Comparison of ENCODE assay signal across 11 cellular contexts in genomic region chrX:71637848-71638247, GRCh38. TPM values are rescaled to one million over a fixed set of nuclear protein-coding genes. Genes with fewer than 3 reads are reported as not detected.
DNase-seq lines count a peak whose midpoint lies in the region; ATAC-seq, FAIRE-seq and TF ChIP-seq lines count a peak whose summit lies in the region.
"Had no signal": no experiment of that assay in that cellular context is flagged by ENCODE, and none has a peak within 500 bp of the region (broad histone marks: within the 10 kb centered on the region; RNA-seq: fewer than 3 reads in every experiment).

No MANE protein-coding gene starts in this region.

- H3K27ac ChIP-seq in Peyer's patch (peak overlapping the region in 3 of 4 donors; percentile 32 to 47 (median 39)), gastroesophageal sphincter (peak overlapping the region; percentile 46 to 59 (median 48)), SJCRH30 (no peak overlapping the region), pancreas (no peak overlapping the region), left lung (no peak overlapping the region)

- peak; percentile 42 for DNase-seq in AG10803 (ENCODE audit: low read depth)
- no peak for DNase-seq in Peyer's patch
- DNase-seq in SJCRH30, result no peak
- DNase-seq in pancreas, result no peak
- no peak for DNase-seq in NCI-H1105 (lab: John Stamatoyannopoulos, UW)
- DNase-seq in left lung, result no peak
- DNase-seq: H7; hippocampal formation; stimulated activated naive CD4-positive, alpha-beta T cell had no signal

- WGBS in gastroesophageal sphincter (ENCODE audit: low coverage in 1 of 2), 2 donors, result 21 to 35% methylated on average over 2 to 3 of the region's 4 CpGs
- WGBS in pancreas, 2 donors, result 67 to 81% methylated on average over 4 of the region's 4 CpGs

- H3K4me1 ChIP-seq in Peyer's patch (no peaks in the 10 kb centered on the region), gastroesophageal sphincter (peaks cover 0 to 16% (median 0%) of the 10 kb centered on the region in 3 donors), SJCRH30 (no peaks in the 10 kb centered on the region), pancreas (no peaks in the 10 kb centered on the region), left lung (no peaks in the 10 kb centered on the region)

- intact Hi-C loops in pancreas (cut with DNase I), result no loop called here
- intact Hi-C loops in left lung (cut with DNase I), result no loop called here

- TF ChIP-seq POLR2A in Peyer's patch (IDR thresholded peaks at IDR 0.05) (no peak), gastroesophageal sphincter (IDR thresholded peaks at IDR 0.05) (no peak)

- ATAC-seq in GM19455 (IDR thresholded peaks at IDR 0.05; ENCODE audit: unreplicated experiment) (peak; percentile 52), gastroesophageal sphincter (peak; percentile 35), pancreas (no peak), left lung (no peak)

- no peak for TF ChIP-seq EP300 in gastroesophageal sphincter (IDR thresholded peaks at IDR 0.05)

- H3K27me3 ChIP-seq in Peyer's patch, result no peaks in the 10 kb centered on the region
- no peaks in the 10 kb centered on the region for H3K27me3 ChIP-seq in gastroesophageal sphincter
- no peaks in the 10 kb centered on the region for H3K27me3 ChIP-seq in SJCRH30
- no peaks in the 10 kb centered on the region for H3K27me3 ChIP-seq in pancreas
- H3K27me3 ChIP-seq in left lung, result no peaks in the 10 kb centered on the region

- no peaks in the 10 kb centered on the region for H3K36me3 ChIP-seq in Peyer's patch
- no peaks in the 10 kb centered on the region for H3K36me3 ChIP-seq in gastroesophageal sphincter
- H3K36me3 ChIP-seq in SJCRH30, result no peaks in the 10 kb centered on the region
- no peaks in the 10 kb centered on the region for H3K36me3 ChIP-seq in pancreas
- H3K36me3 ChIP-seq in left lung, result no peaks in the 10 kb centered on the region

- H3K4me3 ChIP-seq in AG10803 (ENCODE audit: low read length) (peak overlapping the region; percentile 26), Peyer's patch (no peak overlapping the region), gastroesophageal sphincter (no peak overlapping the region), SJCRH30 (no peak overlapping the region), pancreas (no peak overlapping the region), left lung (no peak overlapping the region)

- FAIRE-seq in pancreas (lab: Jason Lieb, UNC), result no peak

- TF ChIP-seq CTCF in AG10803 (conservative IDR thresholded peaks at IDR 0.05; ENCODE audit: low read length) (no peak), Peyer's patch (IDR thresholded peaks at IDR 0.05) (no peak), gastroesophageal sphincter (IDR thresholded peaks at IDR 0.05) (no peak), pancreas (IDR thresholded peaks at IDR 0.05) (no peak), left lung (IDR thresholded peaks at IDR 0.05) (no peak)

- H3K9me3 ChIP-seq in Peyer's patch (no peaks in the 10 kb centered on the region), gastroesophageal sphincter (no peaks in the 10 kb centered on the region), SJCRH30 (replicated peaks) (no peaks in the 10 kb centered on the region), pancreas (no peaks in the 10 kb centered on the region), left lung (no peaks in the 10 kb centered on the region)

RNA-seq across cellular contexts. Expression of gene CXCR3, which starts 19.5 kb away (rescaled TPM):
- total RNA-seq in Peyer's patch (1 to 10 TPM in 3 of 4 donors, not detected in 1; 4.4 to 9.2 (median 8.4) TPM), gastroesophageal sphincter (under 1 TPM in 1 of 4 donors, not detected in 3; 0.54 TPM), pancreas (under 1 TPM in 4 of 6 donors, not detected in 2; 0.23 to 0.52 (median 0.31) TPM), left lung (1 to 10 TPM in 1 of 2 donors, under 1 TPM in 1; 0.50 to 1.7 TPM)
- total RNA-seq in SJCRH30 (2014; rRNA removed; shearing (Covaris generic)), result not detected in 2 replicates
- polyA plus RNA-seq in pancreas, result under 1 TPM in 1 of 2 donors, not detected in 1; 0.11 TPM
- total RNA-seq: H7 had no signal

RNA-seq across cellular contexts. Expression of gene GCNA, which starts 59.6 kb away (rescaled TPM):
- 10 to 100 TPM in 1 of 4 donors, 1 to 10 TPM in 3; 3.0 to 15.7 (median 4.9) TPM for total RNA-seq in Peyer's patch
- total RNA-seq in gastroesophageal sphincter, result 1 to 10 TPM in 3 of 4 donors, under 1 TPM in 1; 0.89 to 2.6 (median 1.6) TPM
- total RNA-seq in SJCRH30 (2014; rRNA removed; shearing (Covaris generic)), result 0.26 and 0.48 TPM in 2 replicates
- total RNA-seq in pancreas, result 1 to 10 TPM in 2 of 6 donors, under 1 TPM in 4; 0.63 to 2.0 (median 0.89) TPM
- polyA plus RNA-seq in pancreas, result 1 to 10 TPM; 1.5 to 3.1 TPM
- 1 to 10 TPM in 1 of 2 donors, under 1 TPM in 1; 0.64 to 3.2 TPM for total RNA-seq in left lung

Comparison
In these comparisons a context has a peak if more than half of its experiments do, and no peak if none do; other contexts are left out.
1. ATAC-seq: peak in GM19455 (single experiment) and gastroesophageal sphincter (single experiment); none in pancreas (0 of 4) and left lung (single experiment).
2. H3K27ac ChIP-seq: peak in Peyer's patch (3 of 4) and gastroesophageal sphincter (4 of 4); none in SJCRH30 (single experiment), pancreas (0 of 4) and left lung (0 of 2).